ENCODE assay signal across 16 cellular contexts in the genomic region with DNA sequence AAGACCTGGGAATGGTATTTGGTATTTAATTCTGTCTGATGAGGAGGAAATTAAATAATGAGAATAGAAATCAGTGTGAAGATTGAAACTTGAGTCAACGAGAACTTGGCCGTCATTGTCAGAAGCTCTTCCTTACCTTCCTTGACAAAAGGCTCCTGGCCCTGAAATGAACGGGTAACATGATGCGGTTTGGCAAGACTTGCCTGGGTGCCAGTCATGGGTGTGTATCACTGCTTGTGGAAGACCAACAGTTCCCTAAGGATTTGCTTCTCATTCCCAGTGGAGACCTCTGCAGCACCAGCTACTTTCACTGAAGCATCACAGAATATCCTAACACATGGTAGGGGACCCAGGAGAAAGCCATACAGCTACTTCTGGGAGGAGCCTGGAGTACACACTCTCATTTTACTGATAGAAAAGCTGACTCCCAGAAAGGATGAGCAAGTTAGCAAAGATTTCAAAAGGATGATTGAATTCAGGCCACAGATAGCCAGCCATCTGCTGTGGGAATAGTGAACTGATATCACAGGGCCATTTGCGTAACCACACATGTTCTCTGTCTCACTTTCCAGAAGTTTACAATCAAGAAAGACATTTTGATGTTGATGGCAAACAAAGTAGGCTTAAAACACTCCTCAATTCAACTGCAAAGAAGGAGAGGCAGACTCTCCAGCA.
DNase-seq lines count a peak whose midpoint lies in the region; TF ChIP-seq lines count a peak whose summit lies in the region.
"Had no signal": no experiment of that assay in that cellular context is flagged by ENCODE, and none has a peak within 500 bp of the region (broad histone marks: within the 10 kb centered on the region; RNA-seq: fewer than 3 reads in every experiment).

No MANE protein-coding gene starts in this region.

- no peaks in the 10 kb centered on the region for H3K36me3 ChIP-seq in mesendoderm (ENCODE audit: control insufficient read depth, insufficient read depth, low read length)
- no peaks in the 10 kb centered on the region for H3K36me3 ChIP-seq in transverse colon

- H3K18ac ChIP-seq in mesendoderm (ENCODE audit: low read length) = no peak overlapping the region

- H3K79me1 ChIP-seq in mesendoderm (ENCODE audit: low read length) = no peaks in the 10 kb centered on the region

- no CpG with 5 or more reads among the region's 5 CpGs for WGBS in mesendoderm (ENCODE audit: extremely low coverage, insufficient coverage, low lambda C conversion rate)
- WGBS in transverse colon (ENCODE audit: low coverage in 1 of 2), 2 donors = 76 to 87% methylated on average over 4 to 5 of the region's 5 CpGs

- H3K4me1 ChIP-seq in mesendoderm (ENCODE audit: control insufficient read depth, low read depth, low read length) (peaks cover 4% of the 10 kb centered on the region), transverse colon (no peaks in the 10 kb centered on the region)

- no peak overlapping the region for H3K4me2 ChIP-seq in mesendoderm (ENCODE audit: low read length)
- H3K4me2 ChIP-seq: hepatocyte had no signal

- H3K9ac ChIP-seq in mesendoderm (ENCODE audit: low read length) = no peak overlapping the region

- no peak overlapping the region for H3K4me3 Mint-ChIP-seq in glutamatergic neuron (ENCODE audit: unreplicated experiment)
- H3K4me3 Mint-ChIP-seq: activated naive CD4-positive, alpha-beta T cell treated with anti-CD3 and anti-CD28 coated beads, Interleukin-2, amount 50 U/mL, for 24 hours had no signal

- H3K4me3 ChIP-seq in AG10803 (ENCODE audit: low read length) (no peak overlapping the region), mesendoderm (ENCODE audit: low read length) (no peak overlapping the region), transverse colon (no peak overlapping the region)
- H3K4me3 ChIP-seq: dorsolateral prefrontal cortex, GM12878, hepatocyte had no signal

- no peak for TF ChIP-seq EP300 in transverse colon (IDR thresholded peaks at IDR 0.05; ENCODE audit: low read depth)

- H3K56ac ChIP-seq in mesendoderm (ENCODE audit: low read length) = no peak overlapping the region

- in situ Hi-C loops in transverse colon (cut with MboI; ENCODE audit: low pct_ligation_motif_present in 1 of 4, low pct_unique_long_range_greater_than_20kb in 1 of 4, low sequenced_read_pairs in 3 of 4) = no loop called here

- H4K5ac ChIP-seq in mesendoderm (ENCODE audit: low read length) = no peak overlapping the region

- peak overlapping the region; percentile 34 for H3K27ac ChIP-seq in epithelial cell of prostate
- no peak overlapping the region for H3K27ac ChIP-seq in mesendoderm (ENCODE audit: low read depth, low read length)
- H3K27ac ChIP-seq in transverse colon = no peak overlapping the region
- H3K27ac ChIP-seq: dorsolateral prefrontal cortex, hepatocyte had no signal

- H3K4ac ChIP-seq in mesendoderm (ENCODE audit: low read depth, low read length) = peak overlapping the region; percentile 5

- intact Hi-C loops in transverse colon (cut with DNase I; ENCODE audit: low total_unique reads) = no loop called here

- H2AK5ac ChIP-seq in mesendoderm (ENCODE audit: low read length) = no peak overlapping the region

- no peaks in the 10 kb centered on the region for H3K27me3 Mint-ChIP-seq in glutamatergic neuron (ENCODE audit: unreplicated experiment)
- H3K27me3 Mint-ChIP-seq: activated naive CD4-positive, alpha-beta T cell treated with anti-CD3 and anti-CD28 coated beads, Interleukin-2, amount 50 U/mL, for 24 hours had no signal

- H3K27me3 ChIP-seq in mesendoderm (ENCODE audit: insufficient read depth, low read length, poor library complexity) (no peaks in the 10 kb centered on the region), transverse colon (no peaks in the 10 kb centered on the region)
- H3K27me3 ChIP-seq: hepatocyte had no signal

- no peak overlapping the region for H3K27ac Mint-ChIP-seq in glutamatergic neuron (ENCODE audit: unreplicated experiment)
- H3K27ac Mint-ChIP-seq: activated naive CD4-positive, alpha-beta T cell treated with anti-CD3 and anti-CD28 coated beads, Interleukin-2, amount 50 U/mL, for 24 hours had no signal

- no peaks in the 10 kb centered on the region for H3K36me3 Mint-ChIP-seq in glutamatergic neuron (ENCODE audit: unreplicated experiment)
- H3K36me3 Mint-ChIP-seq: activated naive CD4-positive, alpha-beta T cell treated with anti-CD3 and anti-CD28 coated beads, Interleukin-2, amount 50 U/mL, for 24 hours had no signal

- no peak overlapping the region for H2BK120ac ChIP-seq in mesendoderm (ENCODE audit: low read depth, low read length)

- no peak overlapping the region for H2BK15ac ChIP-seq in mesendoderm (replicated peaks; ENCODE audit: low read depth)

- DNase-seq in AG10803 (ENCODE audit: low read depth) (peak; percentile 53), NCI-H82 (lab: John Stamatoyannopoulos, UW) (peak; percentile 77), epithelial cell of prostate (ENCODE audit: low read depth, low spot score) (no peak), mesendoderm (no peak), transverse colon (no peak), activated gamma-delta T cell treated with Interleukin-2 at 50 U/mL for 16 hours (no peak), OCI-M2 (lab: John Stamatoyannopoulos, UW; ENCODE audit: unreplicated experiment) (no peak), glutamatergic neuron (no peak)
- DNase-seq: activated CD4-positive, alpha-beta T cell treated with anti-CD3 and anti-CD28 coated beads, Interleukin-2, amount 50 U/mL, for 48 hours; dorsolateral prefrontal cortex; NCI-H2081; occipital lobe; right cardiac atrium had no signal

- H3K9me3 ChIP-seq in transverse colon = no peaks in the 10 kb centered on the region

- H4K8ac ChIP-seq in mesendoderm (ENCODE audit: low read depth, low read length) = no peak overlapping the region

- no peak overlapping the region for H2BK5ac ChIP-seq in mesendoderm (ENCODE audit: low read length)

- no peak for TF ChIP-seq CTCF in AG10803 (conservative IDR thresholded peaks at IDR 0.05; ENCODE audit: low read length)
- TF ChIP-seq CTCF in transverse colon (IDR thresholded peaks at IDR 0.05) = no peak
- TF ChIP-seq CTCF in glutamatergic neuron (IDR thresholded peaks at IDR 0.05; ENCODE audit: partially characterized antibody, unreplicated experiment) = no peak

- H3K79me2 ChIP-seq in mesendoderm (ENCODE audit: control insufficient read depth, insufficient read depth, low read length) = no peaks in the 10 kb centered on the region
- H3K79me2 ChIP-seq: hepatocyte had no signal

- no peak for TF ChIP-seq POLR2A in transverse colon (IDR thresholded peaks at IDR 0.05)

- H3K23ac ChIP-seq in mesendoderm (ENCODE audit: low read length) = no peak overlapping the region

- peaks cover 3% of the 10 kb centered on the region for H3K9me3 Mint-ChIP-seq in glutamatergic neuron (ENCODE audit: unreplicated experiment)

- peaks cover 17% of the 10 kb centered on the region for H3K4me1 Mint-ChIP-seq in glutamatergic neuron (ENCODE audit: low read depth, unreplicated experiment)
- H3K4me1 Mint-ChIP-seq: activated naive CD4-positive, alpha-beta T cell treated with anti-CD3 and anti-CD28 coated beads, Interleukin-2, amount 50 U/mL, for 24 hours had no signal

Comparison
In these comparisons a context has a peak if more than half of its experiments do, and no peak if none do; other contexts are left out.
1. DNase-seq: peak in AG10803 (single experiment) and NCI-H82 (single experiment); none in epithelial cell of prostate (single experiment), mesendoderm (single experiment), transverse colon (single experiment), activated gamma-delta T cell treated with Interleukin-2 at 50 U/mL for 16 hours (single experiment), OCI-M2 (single experiment) and glutamatergic neuron (single experiment).